ENCODE assay signal across 8 cellular contexts in genomic region chr1:70556541-70556940, GRCh38.
"Had no signal": no experiment of that assay in that cellular context is flagged by ENCODE, and none has a peak within 500 bp of the region (broad histone marks: within the 10 kb centered on the region; RNA-seq: fewer than 3 reads in every experiment).

No MANE protein-coding gene starts in this region.

- DNase-seq: GM23248, H7, HCEC 1CT, IMR-90, Kasumi-1, KG1 had no signal

- H3K9ac ChIP-seq: GM23248 had no signal

- H3K4me3 ChIP-seq: GM23248, K562 had no signal

- H3K27ac ChIP-seq: GM23248 had no signal

- ATAC-seq: K562 had no signal

- FAIRE-seq: HTR-8/SVneo, K562 had no signal

- H2AFZ ChIP-seq: GM23248 had no signal
